ENCODE assay signal across 8 cellular contexts in genomic region chr13:26254583-26255102, GRCh38. TPM values are rescaled to one million over a fixed set of nuclear protein-coding genes. Genes with fewer than 3 reads are reported as not detected.
DNase-seq lines count a peak whose midpoint lies in the region; ATAC-seq, FAIRE-seq and TF ChIP-seq lines count a peak whose summit lies in the region.

No MANE protein-coding gene starts in this region.

- TF ChIP-seq CTCF in osteoblast (IDR thresholded peaks at IDR 0.05; ENCODE audit: extremely low read depth, low read depth, low read length) (no peak), transverse colon (IDR thresholded peaks at IDR 0.05) (no peak)

- peak overlapping the region; percentile 43 to 84 (median 73) for H3K27ac Mint-ChIP-seq in CD4-positive, CD25-positive, alpha-beta regulatory T cell

- peaks cover 12 to 46% (median 42%) of the 10 kb centered on the region in 4 donors for H3K4me1 Mint-ChIP-seq in CD4-positive, CD25-positive, alpha-beta regulatory T cell

- peak overlapping the region; percentile 86 to 98 (median 93) for H3K4me3 Mint-ChIP-seq in CD4-positive, CD25-positive, alpha-beta regulatory T cell

- WGBS in transverse colon (ENCODE audit: low coverage in 1 of 2), 2 donors, result 2% methylated on average over 30 of the region's 35 CpGs; no CpG with 5 or more reads in 1 of the 2 donors

- no peak for TF ChIP-seq POLR2A in transverse colon (IDR thresholded peaks at IDR 0.05)

- peak overlapping the region; percentile 97 for H3K4me2 ChIP-seq in osteoblast (ENCODE audit: insufficient read depth, low read length)

- peak overlapping the region; percentile 80 for H3K4me3 ChIP-seq in CD4-positive, CD25-positive, alpha-beta regulatory T cell (ENCODE audit: low read depth, low read length)
- H3K4me3 ChIP-seq in osteoblast (ENCODE audit: insufficient read depth, low read length), result peak overlapping the region; percentile 98
- H3K4me3 ChIP-seq in transverse colon, result peak overlapping the region; percentile 58 to 82 (median 78)

- H3K79me2 ChIP-seq in osteoblast (ENCODE audit: insufficient read depth, low read length), result peaks cover 52% of the 10 kb centered on the region

- intact Hi-C loops in transverse colon (cut with DNase I; ENCODE audit: low total_unique reads), result loop anchor here (10.0 kb wide), 1 partner anchor 240 kb away; no protein-coding TSS in a partner anchor

- peak; percentile 38 to 44 for ATAC-seq in CD4-positive, CD25-positive, alpha-beta regulatory T cell (ENCODE audit: low read depth in 2 of 2)
- peak; percentile 43 for ATAC-seq in GM19372 (IDR thresholded peaks at IDR 0.05; ENCODE audit: low read depth, unreplicated experiment)
- ATAC-seq in HG03442 (IDR thresholded peaks at IDR 0.05; ENCODE audit: unreplicated experiment), result peak; percentile 29

- no peaks in the 10 kb centered on the region for H3K9me3 ChIP-seq in CD4-positive, CD25-positive, alpha-beta regulatory T cell (ENCODE audit: control insufficient read depth in 2 of 2, low read length in 2 of 2)
- H3K9me3 ChIP-seq in osteoblast (ENCODE audit: low read depth, low read length) (no peaks in the 10 kb centered on the region), transverse colon (no peaks in the 10 kb centered on the region)

- in situ Hi-C loops in transverse colon (cut with MboI; ENCODE audit: low pct_ligation_motif_present in 1 of 4, low pct_unique_long_range_greater_than_20kb in 1 of 4, low sequenced_read_pairs in 3 of 4), result no loop called here

- H3K27me3 ChIP-seq in CD4-positive, CD25-positive, alpha-beta regulatory T cell (ENCODE audit: control insufficient read depth, insufficient read depth, low read length), result peaks cover 7% of the 10 kb centered on the region
- no peaks in the 10 kb centered on the region for H3K27me3 ChIP-seq in osteoblast (ENCODE audit: insufficient read depth, low read length)
- H3K27me3 ChIP-seq in transverse colon, result no peaks in the 10 kb centered on the region

- no peaks in the 10 kb centered on the region for H3K9me3 Mint-ChIP-seq in CD4-positive, CD25-positive, alpha-beta regulatory T cell

- H3K27me3 Mint-ChIP-seq in CD4-positive, CD25-positive, alpha-beta regulatory T cell, result peaks cover 14% of the 10 kb centered on the region

- DNase-seq in CD4-positive, CD25-positive, alpha-beta regulatory T cell, result peak; percentile 42 to 76 (median 66)
- DNase-seq in RCC 7860 (ENCODE audit: low spot score) (peak; percentile 4), glomerular visceral epithelial cell (ENCODE audit: extremely low spot score) (peak; percentile 55), osteoblast (ENCODE audit: insufficient read length, low spot score, missing footprints) (peak; percentile 77), transverse colon (peak; percentile 69)
- peak; percentile 60 for DNase-seq in activated naive CD4-positive, alpha-beta T cell treated with Interleukin-2 at 50 U/mL for 16 hours

- peak overlapping the region; percentile 77 for H2AFZ ChIP-seq in osteoblast (ENCODE audit: low read length)

- no peaks in the 10 kb centered on the region for H3K36me3 ChIP-seq in CD4-positive, CD25-positive, alpha-beta regulatory T cell (ENCODE audit: control insufficient read depth, insufficient read depth, low read length)
- no peaks in the 10 kb centered on the region for H3K36me3 ChIP-seq in osteoblast (ENCODE audit: insufficient read depth, low read length)
- no peaks in the 10 kb centered on the region for H3K36me3 ChIP-seq in transverse colon

- peak overlapping the region; percentile 80 for H3K27ac ChIP-seq in CD4-positive, CD25-positive, alpha-beta regulatory T cell (ENCODE audit: insufficient read depth, low read length, poor library complexity, severe bottlenecking)
- H3K27ac ChIP-seq in osteoblast (ENCODE audit: low read depth, low read length) (peak overlapping the region; percentile 60), transverse colon (peak overlapping the region; percentile 90 to 93 (median 92))

- TF ChIP-seq EP300 in transverse colon (IDR thresholded peaks at IDR 0.05; ENCODE audit: low read depth), result no peak

- peaks cover 32% of the 10 kb centered on the region for H4K20me1 ChIP-seq in osteoblast (ENCODE audit: insufficient read depth, low read length)

- FAIRE-seq in RCC 7860 (lab: Jason Lieb, UNC), result no peak

- peaks cover 22% of the 10 kb centered on the region for H3K4me1 ChIP-seq in CD4-positive, CD25-positive, alpha-beta regulatory T cell (ENCODE audit: control insufficient read depth, insufficient read depth, low read length, poor library complexity, severe bottlenecking)
- H3K4me1 ChIP-seq in osteoblast (ENCODE audit: insufficient read depth, low read length) (peaks cover 8% of the 10 kb centered on the region), transverse colon (peaks cover 0 to 36% (median 16%) of the 10 kb centered on the region in 4 donors)

- no peaks in the 10 kb centered on the region for H3K36me3 Mint-ChIP-seq in CD4-positive, CD25-positive, alpha-beta regulatory T cell

RNA-seq across cellular contexts. Expression of gene CDK8, which starts 0.7 kb away (rescaled TPM):
- 10.1 TPM for total RNA-seq in CD4-positive, CD25-positive, alpha-beta regulatory T cell
- 1 to 10 TPM; 4.0 to 5.1 (median 4.5) TPM for polyA plus RNA-seq in CD4-positive, CD25-positive, alpha-beta regulatory T cell
- 17.7 and 20.0 TPM in 2 replicates for total RNA-seq in osteoblast
- total RNA-seq in transverse colon, result 10 to 100 TPM in 3 of 4 donors, 1 to 10 TPM in 1; 8.6 to 37.4 (median 22.3) TPM

RNA-seq across cellular contexts. Expression of gene RNF6, which starts 32.5 kb away (rescaled TPM):
- 45.4 TPM for total RNA-seq in CD4-positive, CD25-positive, alpha-beta regulatory T cell
- polyA plus RNA-seq in CD4-positive, CD25-positive, alpha-beta regulatory T cell, result 10 to 100 TPM; 35.0 to 48.2 (median 42.2) TPM
- total RNA-seq in osteoblast (38.9 and 52.5 TPM in 2 replicates), transverse colon (10 to 100 TPM; 10.1 to 26.4 (median 24.5) TPM)

Comparison
In these comparisons a context has a peak if more than half of its experiments do, and no peak if none do; other contexts are left out.
1. Peak in every context shown above with its lines: DNase-seq, ATAC-seq, H3K4me3 ChIP-seq and H3K27ac ChIP-seq.
2. DNase-seq: peak in every context shown above with its lines; median percentile 77 in osteoblast; 69 in transverse colon; 66 in CD4-positive, CD25-positive, alpha-beta regulatory T cell; 60 in activated naive CD4-positive, alpha-beta T cell treated with Interleukin-2 at 50 U/mL for 16 hours; 55 in glomerular visceral epithelial cell; 4 in RCC 7860.